ENCODE assay signal across 21 cellular contexts in genomic region chr3:72962317-72962716, GRCh38.
"Had no signal": no experiment of that assay in that cellular context is flagged by ENCODE, and none has a peak within 500 bp of the region (broad histone marks: within the 10 kb centered on the region; RNA-seq: fewer than 3 reads in every experiment).

No MANE protein-coding gene starts in this region.

- H3K27ac Mint-ChIP-seq: activated CD4-positive, alpha-beta memory T cell treated with anti-CD3 and anti-CD28 coated beads, Interleukin-2, amount 10 ng/mL, durations not matched to agents 7 days and 5 days; natural killer cell; progenitor cell of endocrine pancreas had no signal

- H3K27me3 ChIP-seq: ascending aorta, brain microvascular endothelial cell, foreskin keratinocyte, suprapubic skin, vagina had no signal

- H3K4me3 Mint-ChIP-seq: activated CD4-positive, alpha-beta memory T cell treated with anti-CD3 and anti-CD28 coated beads, Interleukin-2, amount 10 ng/mL, durations not matched to agents 7 days and 5 days; activated naive CD4-positive, alpha-beta T cell treated with anti-CD3 and anti-CD28 coated beads, Interleukin-2, amount 10 ng/mL, durations not matched to agents 7 days and 5 days; natural killer cell had no signal

- H3K4me3 ChIP-seq: ascending aorta, suprapubic skin, vagina had no signal

- H3K9me3 Mint-ChIP-seq: activated CD4-positive, alpha-beta memory T cell treated with anti-CD3 and anti-CD28 coated beads, Interleukin-2, amount 10 ng/mL, durations not matched to agents 7 days and 5 days; activated naive CD4-positive, alpha-beta T cell treated with anti-CD3 and anti-CD28 coated beads, Interleukin-2, amount 10 ng/mL, durations not matched to agents 7 days and 5 days; natural killer cell had no signal

- DNase-seq: activated CD4-positive, alpha-beta memory T cell treated with anti-CD3 and anti-CD28 coated beads, Interleukin-2, amount 10 ng/mL, durations not matched to agents 7 days and 5 days; activated CD4-positive, alpha-beta T cell treated with anti-CD3 and anti-CD28 coated beads for 4 hours; activated CD4-positive, CD25-positive, alpha-beta regulatory T cell; activated naive CD4-positive, alpha-beta T cell treated with anti-CD3 and anti-CD28 coated beads, Interleukin-2, amount 10 ng/mL, durations not matched to agents 7 days and 5 days; brain microvascular endothelial cell; central memory CD4-positive, alpha-beta T cell; dermis blood vessel endothelial cell; effector memory CD4-positive, alpha-beta T cell; foreskin keratinocyte; hippocampal formation; kidney glomerular epithelial cell; midbrain; natural killer cell; retina; stimulated activated CD4-positive, alpha-beta T cell treated with anti-CD3 and anti-CD28 coated beads, Interleukin-4, amount 100 ng/mL, for 24 hours; stimulated activated naive CD8-positive, alpha-beta T cell treated with anti-CD3 and anti-CD28 coated beads, Interleukin-15, Interleukin-2, amounts not matched to agents 100 U/mL and 50 U/mL, for 24 hours; T-helper 1 cell had no signal

- ATAC-seq: natural killer cell; stimulated activated naive CD8-positive, alpha-beta T cell treated with anti-CD3 and anti-CD28 coated beads, Interleukin-15, Interleukin-2, amounts not matched to agents 100 U/mL and 50 U/mL, for 24 hours had no signal

- H3K36me3 ChIP-seq: brain microvascular endothelial cell, suprapubic skin, vagina had no signal

- H3K4me1 ChIP-seq: ascending aorta, foreskin keratinocyte had no signal

- H3K27me3 Mint-ChIP-seq: progenitor cell of endocrine pancreas had no signal

- H3K27ac ChIP-seq: ascending aorta, brain microvascular endothelial cell, foreskin keratinocyte, suprapubic skin, vagina had no signal

- H3K9me3 ChIP-seq: ascending aorta, suprapubic skin, vagina had no signal

- H3K36me3 Mint-ChIP-seq: natural killer cell had no signal
